ENCODE assay signal across 8 cellular contexts in genomic region chr10:112184052-112184371, GRCh38. TPM values are rescaled to one million over a fixed set of nuclear protein-coding genes. Genes with fewer than 3 reads are reported as not detected.
DNase-seq lines count a peak whose midpoint lies in the region; ATAC-seq, FAIRE-seq and TF ChIP-seq lines count a peak whose summit lies in the region.

No MANE protein-coding gene starts in this region.

- H3K9me3 ChIP-seq in A549: peaks cover 16% of the 10 kb centered on the region; the same call in 1 of the 3 replicates
- H3K9me3 ChIP-seq in mucosa of rectum (ENCODE audit: control insufficient read depth in 2 of 2, low read length in 2 of 2): no peaks in the 10 kb centered on the region

- no peaks in the 10 kb centered on the region for H3K27me3 ChIP-seq in HL-60 (ENCODE audit: insufficient read depth, poor library complexity, severe bottlenecking)
- no peaks in the 10 kb centered on the region for H3K27me3 ChIP-seq in bronchial epithelial cell (ENCODE audit: control insufficient read depth, insufficient read depth, low read length)
- H3K27me3 ChIP-seq in mucosa of rectum (ENCODE audit: control insufficient read depth in 2 of 2, insufficient read depth in 2 of 2, low read length in 2 of 2): no peaks in the 10 kb centered on the region

- peaks cover 11% of the 10 kb centered on the region; the same call in 2 of the 3 replicates for H3K4me1 ChIP-seq in A549
- peaks cover 6 to 8% of the 10 kb centered on the region in 2 donors for H3K4me1 ChIP-seq in mucosa of rectum (ENCODE audit: control insufficient read depth in 2 of 2, insufficient read depth in 2 of 2, low read length in 2 of 2)

- TF ChIP-seq RAD21 in A549 (conservative IDR thresholded peaks at IDR 0.05 in 1 of 2, IDR thresholded peaks at IDR 0.05 in 1 of 2): no peak

- no peak for ATAC-seq in A549
- no peak for ATAC-seq in GM18502 (IDR thresholded peaks at IDR 0.05; ENCODE audit: poor library complexity, unreplicated experiment)

- TF ChIP-seq POLR2A in A549 (IDR thresholded peaks at IDR 0.05; ENCODE audit: low read length): no peak

- peak overlapping the region; percentile 97 for H3K4me2 ChIP-seq in A549

- H3K27ac ChIP-seq in A549: peak overlapping the region; percentile 91 to 92
- peak overlapping the region; percentile 63 for H3K27ac ChIP-seq in HL-60 (replicated peaks)
- H3K27ac ChIP-seq in mucosa of rectum (ENCODE audit: low read depth in 2 of 2, low read length in 2 of 2): peak overlapping the region; percentile 86

- DNase-seq in A549 (ENCODE audit: low read depth in 1 of 2, low spot score in 1 of 2): no peak
- peak in 1 of 2 experiments; percentile 5 for DNase-seq in HL-60 (ENCODE audit: low read depth in 1 of 2, low spot score in 1 of 2)
- no peak for DNase-seq in bronchial epithelial cell (ENCODE audit: low read depth)
- no peak for DNase-seq in DMS114 treated with DMSO at 0.1 percent for 48 hours (lab: John Stamatoyannopoulos, UW; ENCODE audit: unreplicated experiment)
- no peak for DNase-seq in hippocampal formation (lab: John Stamatoyannopoulos, UW)
- DNase-seq in D341Med (ENCODE audit: low spot score): no peak

- 2% methylated on average over 5 of the region's 5 CpGs for WGBS in A549 (ENCODE audit: missing lambda C conversion rate)

- CTCF ChIA-PET in A549 (lab: Yijun Ruan, JAX): interaction anchor here (1.4 to 3.4 kb wide), 6 partner anchors 11 to 288 kb away, joined by 3 to 16 read pairs (median 6); no protein-coding TSS in a partner anchor

- FAIRE-seq in A549 (lab: Jason Lieb, UNC) (no peak), bronchial epithelial cell (lab: Jason Lieb, UNC) (no peak)

- H3K4me3 ChIP-seq in A549 (peak overlapping the region; percentile 93), HL-60 (replicated peaks; ENCODE audit: insufficient read depth, low read length) (peak overlapping the region; percentile 70), bronchial epithelial cell (ENCODE audit: low read depth, low read length) (peak overlapping the region; percentile 75), mucosa of rectum (ENCODE audit: low read length in 2 of 2) (peak overlapping the region; percentile 89 to 97)

- TF ChIP-seq CTCF in A549 (IDR thresholded peaks at IDR 0.05) (no peak), HL-60 (IDR thresholded peaks at IDR 0.05; ENCODE audit: insufficient read depth, low read length) (no peak), bronchial epithelial cell (IDR thresholded peaks at IDR 0.05; ENCODE audit: insufficient read depth, low read length, severe bottlenecking) (no peak)

- H3K9ac ChIP-seq in mucosa of rectum (ENCODE audit: low read depth in 1 of 2, low read length in 2 of 2): peak overlapping the region; percentile 75 to 81

- POLR2A ChIA-PET in A549 (lab: Yijun Ruan, JAX): interaction anchor here (0.8 to 1.4 kb wide), 6 partner anchors 11 to 263 kb away, joined by 3 to 5 read pairs (median 3); partner anchors contain the start of genes VTI1A and ZDHHC6

- no peaks in the 10 kb centered on the region for H3K36me3 ChIP-seq in bronchial epithelial cell (ENCODE audit: control insufficient read depth, insufficient read depth, low read length)
- H3K36me3 ChIP-seq in mucosa of rectum (ENCODE audit: control insufficient read depth in 2 of 2, insufficient read depth in 2 of 2, low read length in 2 of 2): peaks cover 0 to 6% of the 10 kb centered on the region in 2 donors

- no peak for TF ChIP-seq EP300 in A549 (IDR thresholded peaks at IDR 0.05)

TF ChIP-seq in A549, 52 proteins besides CTCF, POLR2A, EP300 and RAD21:
- TF ChIP-seq ESRRA (IDR thresholded peaks at IDR 0.05; ENCODE audit: borderline replicate concordance, low read length) (no peak), CEBPB (IDR thresholded peaks at IDR 0.05) (no peak), ELK1 (IDR thresholded peaks at IDR 0.05; ENCODE audit: low read depth, low read length) (no peak), GATA3 (IDR thresholded peaks at IDR 0.05; ENCODE audit: borderline replicate concordance) (no peak), MAZ (IDR thresholded peaks at IDR 0.05; ENCODE audit: borderline replicate concordance, low read depth, low read length) (no peak), EHMT2 (IDR thresholded peaks at IDR 0.05; ENCODE audit: low read depth) (no peak), POLR2AphosphoS2 (conservative IDR thresholded peaks at IDR 0.05; ENCODE audit: low read length) (no peak), CHD2 (IDR thresholded peaks at IDR 0.05; ENCODE audit: low read length, partially characterized antibody) (no peak), BHLHE40 (IDR thresholded peaks at IDR 0.05; ENCODE audit: low read depth, low read length) (no peak), EHF (CRISPR knock-in tag; IDR thresholded peaks at IDR 0.05) (no peak), JUN (IDR thresholded peaks at IDR 0.05) (no peak)
- TF ChIP-seq, protein P1, sequence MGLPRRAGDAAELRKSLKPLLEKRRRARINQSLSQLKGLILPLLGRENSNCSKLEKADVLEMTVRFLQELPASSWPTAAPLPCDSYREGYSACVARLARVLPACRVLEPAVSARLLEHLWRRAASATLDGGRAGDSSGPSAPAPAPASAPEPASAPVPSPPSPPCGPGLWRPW (IDR thresholded peaks at IDR 0.05): no peak

RNA-seq across cellular contexts. Expression of gene GPAM, which starts 0.4 kb away (rescaled TPM):
- 11.3 and 13.3 TPM in 2 replicates for polyA plus RNA-seq in A549 (2011; rRNA removed)
- 2.1 and 2.6 TPM in 2 replicates for polyA plus RNA-seq in A549 (2012; cell fraction: cytosol; rRNA removed)
- polyA plus RNA-seq in A549 (2012; cell fraction: nucleus; rRNA removed): 2.1 and 2.8 TPM in 2 replicates
- 5.6 to 6.2 TPM (median 5.7 TPM) in 3 replicates for polyA plus RNA-seq in A549 (2017; fragmentation: RNase III; extraction: RNeasy Plus Mini Kit Qiagen cat#74134 plus additional on column Dnase treatment)
- polyA minus RNA-seq in A549 (2011; rRNA and poly(A)+ RNA removed): 10.8 and 10.9 TPM in 2 replicates
- total RNA-seq in bronchial epithelial cell: 9.2 and 10.4 TPM in 2 replicates
